Comparison of ENCODE assay signal across 8 cellular contexts in genomic region chrX:108537005-108537404, GRCh38.
DNase-seq lines count a peak whose midpoint lies in the region; ATAC-seq and TF ChIP-seq lines count a peak whose summit lies in the region.

No MANE protein-coding gene starts in this region.

- TF ChIP-seq CTCF in body of pancreas (IDR thresholded peaks at IDR 0.05) = peak; percentile 21 to 70 (median 50)

- DNase-seq in AML-193 (lab: John Stamatoyannopoulos, UW) (peak; percentile 9 to 19), NCI-H2081 treated with DMSO at 0.1 percent for 48 hours (lab: John Stamatoyannopoulos, UW) (peak; percentile 27), body of pancreas (peak in 3 of 4 donors; percentile 9 to 29 (median 16)), lung microvascular endothelial cell (ENCODE audit: low read depth in 2 of 2) (peak; percentile 60 to 66), T-helper 9 cell (no peak), NCI-H226 (no peak)

- H3K27me3 ChIP-seq in body of pancreas = no peaks in the 10 kb centered on the region

- H3K36me3 ChIP-seq in body of pancreas (replicated peaks in 1 of 2; ENCODE audit: insufficient read depth in 1 of 2, low read depth in 2 of 2) = no peaks in the 10 kb centered on the region

- H3K27ac ChIP-seq in body of pancreas = no peak overlapping the region

- no peaks in the 10 kb centered on the region for H3K4me1 ChIP-seq in body of pancreas

- H3K4me3 ChIP-seq in body of pancreas = no peak overlapping the region

- no peak for TF ChIP-seq POLR2A in body of pancreas (IDR thresholded peaks at IDR 0.05)

- H3K9me3 ChIP-seq in body of pancreas = no peaks in the 10 kb centered on the region

- intact Hi-C loops in body of pancreas (cut with DNase I) = loop anchor here (10.0 kb wide), 1 partner anchor 312 kb away; no protein-coding TSS in a partner anchor

- peak; percentile 94 for ATAC-seq in GM18511 (IDR thresholded peaks at IDR 0.05; ENCODE audit: unreplicated experiment)
- peak; percentile 79 for ATAC-seq in HG02973 (IDR thresholded peaks at IDR 0.05; ENCODE audit: unreplicated experiment)
- ATAC-seq in body of pancreas = no peak

- 14 to 17% methylated on average over 2 of the region's 2 CpGs for WGBS in body of pancreas, 2 donors

Comparison
In these comparisons a context has a peak if more than half of its experiments do, and no peak if none do; other contexts are left out.
1. DNase-seq: peak in AML-193 (2 of 2), NCI-H2081 treated with DMSO at 0.1 percent for 48 hours (single experiment), body of pancreas (3 of 4) and lung microvascular endothelial cell (2 of 2); none in T-helper 9 cell (single experiment) and NCI-H226 (single experiment).